In genomic region chr12:3150308-3150670, GRCh38 we compare ENCODE assay signal across 22 cellular contexts.
DNase-seq lines count a peak whose midpoint lies in the region; ATAC-seq, FAIRE-seq and TF ChIP-seq lines count a peak whose summit lies in the region.
"Had no signal": no experiment of that assay in that cellular context is flagged by ENCODE, and none has a peak within 500 bp of the region (broad histone marks: within the 10 kb centered on the region; RNA-seq: fewer than 3 reads in every experiment).

No MANE protein-coding gene starts in this region.

- no peaks in the 10 kb centered on the region for H3K36me3 ChIP-seq in heart left ventricle
- no peaks in the 10 kb centered on the region for H3K36me3 ChIP-seq in ascending aorta
- no peaks in the 10 kb centered on the region for H3K36me3 ChIP-seq in mesodermal cell (ENCODE audit: control insufficient read depth, insufficient read depth, low read length)
- H3K36me3 ChIP-seq: lower lobe of right lung, neutrophil, prostate gland, suprapubic skin had no signal

- H3K4me1 ChIP-seq in heart left ventricle (peaks cover 35 to 97% (median 67%) of the 10 kb centered on the region in 12 donors), ascending aorta (peaks cover 24 to 49% of the 10 kb centered on the region in 2 donors), mesodermal cell (ENCODE audit: control insufficient read depth, insufficient read depth, low read length, poor library complexity, severe bottlenecking) (peaks cover 45% of the 10 kb centered on the region)

- 48 to 63% (median 54%) methylated on average over 5 of the region's 5 CpGs for WGBS in heart left ventricle, 4 donors
- 86 to 94% methylated on average over 3 to 4 of the region's 5 CpGs for WGBS in mesodermal cell (ENCODE audit: insufficient coverage in 2 of 2), 2 experiments

- peak overlapping the region in 7 of 12 donors; percentile 0 to 45 (median 33) for H3K27ac ChIP-seq in heart left ventricle
- peak overlapping the region; percentile 72 to 85 for H3K27ac ChIP-seq in ascending aorta
- peak overlapping the region; percentile 84 for H3K27ac ChIP-seq in mesodermal cell (ENCODE audit: low read depth, low read length, severe bottlenecking)
- H3K27ac ChIP-seq: lower lobe of right lung, neutrophil, prostate gland, suprapubic skin had no signal

- intact Hi-C loops in heart left ventricle (cut with DNase I): no loop called here
- intact Hi-C loops in cardiac septum (cut with DNase I): no loop called here
- intact Hi-C loops in ascending aorta (cut with DNase I): loop anchor here (2.0 kb wide), 2 partner anchors 13 to 53 kb away; no protein-coding TSS in a partner anchor

- H3K9me3 ChIP-seq in heart left ventricle (no peaks in the 10 kb centered on the region), ascending aorta (no peaks in the 10 kb centered on the region), mesodermal cell (ENCODE audit: control insufficient read depth, low read length) (no peaks in the 10 kb centered on the region)
- H3K9me3 ChIP-seq: lower lobe of right lung, neutrophil, prostate gland, suprapubic skin had no signal

- no peak overlapping the region for H3K4me3 ChIP-seq in heart left ventricle
- peak overlapping the region in 1 of 2 donors; percentile 47 for H3K4me3 ChIP-seq in ascending aorta
- no peak overlapping the region for H3K4me3 ChIP-seq in mesodermal cell (ENCODE audit: extremely low read depth, insufficient read depth, low read length, poor library complexity, severe bottlenecking)
- H3K4me3 ChIP-seq: lower lobe of right lung, prostate gland, suprapubic skin had no signal

- no peak for TF ChIP-seq POLR2A in heart left ventricle (IDR thresholded peaks at IDR 0.05)

- FAIRE-seq in urothelium cell line (lab: Jason Lieb, UNC): peak; percentile 27

- DNase-seq in heart left ventricle: no peak
- no peak for DNase-seq in cardiac septum (ENCODE audit: low spot score)
- DNase-seq in ascending aorta (ENCODE audit: low spot score in 2 of 2): no peak
- DNase-seq in urothelium cell line (ENCODE audit: low spot score): no peak
- no peak for DNase-seq in NCI-H2107 treated with DMSO at 0.1 percent for 48 hours (lab: John Stamatoyannopoulos, UW; ENCODE audit: unreplicated experiment)
- DNase-seq in activated naive CD4-positive, alpha-beta T cell (lab: John Stamatoyannopoulos, UW): no peak
- DNase-seq: 8988T; activated CD4-positive, alpha-beta memory T cell treated with anti-CD3 and anti-CD28 coated beads for 36 hours; activated CD8-positive, alpha-beta memory T cell treated with anti-CD3 and anti-CD28 coated beads, Interleukin-2, amount 50 U/mL, for 4 hours; CD4-positive, alpha-beta T cell; islet precursor cell; lower lobe of right lung; NCI-H1048; NCI-H1930; stimulated activated naive B cell treated with anti-CD40 and anti-IgM and Interleukin-4, amounts not matched to agents 10 μg/mL and 1 μg/mL and 100 μg/mL, for 72 hours; T-helper 1 cell had no signal

- ATAC-seq in heart left ventricle (no peak), GM19452 (IDR thresholded peaks at IDR 0.05; ENCODE audit: unreplicated experiment) (no peak)
- ATAC-seq: activated CD4-positive, CD25-positive, alpha-beta regulatory T cell treated with anti-CD3 and anti-CD28 coated beads, Interleukin-2, amount 50 U/mL, for 24 hours; lower lobe of right lung; stimulated activated naive B cell treated with anti-CD40 and anti-IgM and Interleukin-4, amounts not matched to agents 10 μg/mL and 1 μg/mL and 100 μg/mL, for 72 hours had no signal

- H3K27me3 ChIP-seq in heart left ventricle (no peaks in the 10 kb centered on the region), ascending aorta (no peaks in the 10 kb centered on the region)
- H3K27me3 ChIP-seq: suprapubic skin had no signal

- TF ChIP-seq CTCF in heart left ventricle (IDR thresholded peaks at IDR 0.05) (no peak), ascending aorta (IDR thresholded peaks at IDR 0.05) (no peak)

Comparison
In these comparisons a context has a peak if more than half of its experiments do, and no peak if none do; other contexts are left out.
1. H3K27ac ChIP-seq: peak in every context shown above with its lines; median percentile 84 in mesodermal cell; 78 in ascending aorta; 33 in heart left ventricle.